16 cellular contexts compared by ENCODE assay signal in the genomic region with DNA sequence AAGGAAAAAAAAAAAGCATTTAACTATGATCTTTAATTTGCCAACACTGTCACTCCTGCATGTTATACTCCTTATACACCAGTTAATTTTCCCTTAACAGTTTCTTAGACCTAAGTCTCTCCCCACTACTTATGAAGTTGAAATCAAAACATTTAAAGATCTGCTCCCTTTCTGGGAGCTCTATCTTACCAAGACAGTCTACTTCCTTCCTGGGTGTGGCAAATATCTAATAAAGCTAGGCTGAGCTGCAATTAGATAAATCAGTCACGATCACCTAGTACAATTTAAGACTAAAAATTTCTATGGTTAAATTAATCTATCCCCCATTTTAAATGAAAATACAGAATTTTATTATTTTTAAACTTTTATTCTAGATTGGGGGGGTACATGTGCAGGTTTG.
"Had no signal": no experiment of that assay in that cellular context is flagged by ENCODE, and none has a peak within 500 bp of the region (broad histone marks: within the 10 kb centered on the region; RNA-seq: fewer than 3 reads in every experiment).

No MANE protein-coding gene starts in this region.

- H3K4me1 ChIP-seq: testis, upper lobe of right lung had no signal

- H3K4me3 ChIP-seq: esophagus muscularis mucosa, lung, mucosa of descending colon, ovary, testis, upper lobe of right lung had no signal

- ATAC-seq: activated T-cell treated with anti-CD3 and anti-CD28 coated beads, Interleukin-2, amount 50 U/mL, for 72 hours; left colon; mucosa of descending colon; upper lobe of right lung had no signal

- H3K9me3 ChIP-seq: esophagus muscularis mucosa, mucosa of descending colon, ovary, testis, upper lobe of right lung had no signal

- H3K27ac ChIP-seq: brain microvascular endothelial cell, esophagus muscularis mucosa, ovary, testis, upper lobe of right lung had no signal

- DNase-seq: activated B cell treated with CpG ODN at 0.5 μM for 24 hours; activated CD4-positive, alpha-beta T cell treated with anti-CD3 and anti-CD28 coated beads, Interleukin-2, amount 10 ng/mL, durations not matched to agents 24 days and 14 days; activated T-cell treated with anti-CD3 and anti-CD28 coated beads, Interleukin-2, amount 50 U/mL, for 72 hours; amygdala; brain microvascular endothelial cell; left colon; mucosa of descending colon; ovary; stimulated activated CD4-positive, alpha-beta T cell treated with anti-CD3 and anti-CD28 coated beads, Interleukin-2, amount 100 ng/mL, for 48 hours; stimulated activated CD8-positive, alpha-beta memory T cell treated with anti-CD3 and anti-CD28 coated beads, Interleukin-4, amount 100 ng/mL, for 48 hours; T1000; testis; upper lobe of right lung had no signal

- H3K36me3 ChIP-seq: ovary had no signal

- H3K9me3 Mint-ChIP-seq: activated B cell treated with CpG ODN at 0.5 μM for 24 hours; activated CD4-positive, alpha-beta T cell treated with anti-CD3 and anti-CD28 coated beads, Interleukin-2, amount 10 ng/mL, durations not matched to agents 24 days and 14 days; activated T-cell treated with anti-CD3 and anti-CD28 coated beads, Interleukin-2, amount 50 U/mL, for 72 hours; stimulated activated naive CD8-positive, alpha-beta T cell treated with anti-CD3 and anti-CD28 coated beads, Interleukin-15, Interleukin-2, amounts not matched to agents 100 ng/mL and 50 ng/mL, for 24 hours had no signal

- H3K27me3 Mint-ChIP-seq: activated B cell treated with CpG ODN at 0.5 μM for 24 hours; activated CD4-positive, alpha-beta T cell treated with anti-CD3 and anti-CD28 coated beads, Interleukin-2, amount 10 ng/mL, durations not matched to agents 24 days and 14 days; stimulated activated naive CD8-positive, alpha-beta T cell treated with anti-CD3 and anti-CD28 coated beads, Interleukin-15, Interleukin-2, amounts not matched to agents 100 ng/mL and 50 ng/mL, for 24 hours had no signal

- H3K27me3 ChIP-seq: brain microvascular endothelial cell, esophagus muscularis mucosa, ovary, testis, upper lobe of right lung had no signal

- H3K4me3 Mint-ChIP-seq: activated B cell treated with CpG ODN at 0.5 μM for 24 hours; activated CD4-positive, alpha-beta T cell treated with anti-CD3 and anti-CD28 coated beads, Interleukin-2, amount 10 ng/mL, durations not matched to agents 24 days and 14 days; activated T-cell treated with anti-CD3 and anti-CD28 coated beads, Interleukin-2, amount 50 U/mL, for 72 hours had no signal

- H3K27ac Mint-ChIP-seq: activated B cell treated with CpG ODN at 0.5 μM for 24 hours; activated T-cell treated with anti-CD3 and anti-CD28 coated beads, Interleukin-2, amount 50 U/mL, for 72 hours had no signal
